20 cellular contexts compared by ENCODE assay signal in the genomic region with DNA sequence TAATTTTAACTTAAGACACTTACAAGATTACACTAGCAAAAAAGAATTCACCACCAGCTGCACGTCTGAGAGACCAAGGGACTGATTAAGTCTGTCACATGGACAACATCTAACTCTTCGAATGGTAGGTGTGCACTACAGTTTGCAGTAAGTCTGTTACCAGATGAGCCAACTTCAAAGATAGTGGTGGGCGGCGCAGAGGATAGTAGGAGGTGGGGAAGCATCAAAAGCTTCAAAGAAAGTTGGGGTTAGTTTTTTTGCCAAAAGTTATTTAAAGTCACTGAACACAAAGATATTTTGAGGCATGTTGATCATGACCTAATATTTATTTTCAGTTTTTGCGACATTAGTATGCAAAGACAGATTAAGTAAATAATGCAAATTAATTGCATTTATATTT.
DNase-seq lines count a peak whose midpoint lies in the region; ATAC-seq and TF ChIP-seq lines count a peak whose summit lies in the region.
"Had no signal": no experiment of that assay in that cellular context is flagged by ENCODE, and none has a peak within 500 bp of the region (broad histone marks: within the 10 kb centered on the region; RNA-seq: fewer than 3 reads in every experiment).

No MANE protein-coding gene starts in this region.

- DNase-seq in GM13977 (ENCODE audit: low spot score) = peak; percentile 19
- DNase-seq in NCI-H82 (lab: John Stamatoyannopoulos, UW) = peak; percentile 71
- no peak for DNase-seq in trophoblast cell
- DNase-seq in hypothalamus (lab: John Stamatoyannopoulos, UW) = no peak
- no peak for DNase-seq in CD8-positive, alpha-beta T cell
- DNase-seq: BE2C; CD4-positive, alpha-beta memory T cell; COR-L47; DMS153; DMS79 treated with DMSO at 0.1 percent for 48 hours; GF-D8; GM23248; H7; IMR-90; KG1 had no signal

- ATAC-seq in HG02852 (IDR thresholded peaks at IDR 0.05; ENCODE audit: unreplicated experiment) (peak; percentile 56), HG03196 (IDR thresholded peaks at IDR 0.05; ENCODE audit: unreplicated experiment) (no peak), HG02763 (IDR thresholded peaks at IDR 0.05; ENCODE audit: unreplicated experiment) (no peak)
- ATAC-seq in CD8-positive, alpha-beta T cell = no peak
- ATAC-seq: A549 had no signal

- H3K4me3 Mint-ChIP-seq in CD8-positive, alpha-beta T cell = no peak overlapping the region
- H3K4me3 Mint-ChIP-seq: CD4-positive, alpha-beta memory T cell had no signal

- no peak overlapping the region for H3K18ac ChIP-seq in trophoblast cell (ENCODE audit: low read length)

- no peak overlapping the region for H2BK12ac ChIP-seq in trophoblast cell (ENCODE audit: low read length)

- H2BK5ac ChIP-seq in trophoblast cell (ENCODE audit: low read depth, low read length, poor library complexity) = no peak overlapping the region

- H3K23ac ChIP-seq in trophoblast cell (ENCODE audit: low read length) = no peak overlapping the region

- no peak overlapping the region for H3K27ac ChIP-seq in trophoblast cell (ENCODE audit: low read depth, low read length)
- H3K27ac ChIP-seq in CD8-positive, alpha-beta T cell (ENCODE audit: low read depth, low read length) = no peak overlapping the region
- H3K27ac ChIP-seq: A549, C4-2B, GM23248 had no signal

- no peak overlapping the region for H3K27ac Mint-ChIP-seq in CD8-positive, alpha-beta T cell
- H3K27ac Mint-ChIP-seq: CD4-positive, alpha-beta memory T cell had no signal

- no peak for TF ChIP-seq CTCF in GM13977 (IDR thresholded peaks at IDR 0.05; ENCODE audit: extremely low read depth, insufficient read depth, missing control alignments)
- TF ChIP-seq CTCF in CD8-positive, alpha-beta T cell (IDR thresholded peaks at IDR 0.05) = no peak

- no peak overlapping the region for H4K12ac ChIP-seq in trophoblast cell (ENCODE audit: low read depth, low read length)

- H3K4me3 ChIP-seq in trophoblast cell (ENCODE audit: low read depth, low read length) = no peak overlapping the region
- H3K4me3 ChIP-seq in CD8-positive, alpha-beta T cell (ENCODE audit: low read depth, low read length) = no peak overlapping the region
- H3K4me3 ChIP-seq: A549, GM23248 had no signal

- H2AK5ac ChIP-seq in trophoblast cell (ENCODE audit: low read length) = no peak overlapping the region

- H3K4ac ChIP-seq in trophoblast cell (ENCODE audit: low read depth, low read length) = no peak overlapping the region

- H3K36me3 Mint-ChIP-seq in CD8-positive, alpha-beta T cell = no peaks in the 10 kb centered on the region
- H3K36me3 Mint-ChIP-seq: CD4-positive, alpha-beta memory T cell had no signal

- POLR2A ChIA-PET in CD8-positive, alpha-beta T cell (lab: Charles Lee) = no interaction called here

- H3K27me3 Mint-ChIP-seq in CD8-positive, alpha-beta T cell (ENCODE audit: low read depth) = no peaks in the 10 kb centered on the region
- H3K27me3 Mint-ChIP-seq: CD4-positive, alpha-beta memory T cell had no signal

- H3K9me3 Mint-ChIP-seq in CD8-positive, alpha-beta T cell = peaks cover 2% of the 10 kb centered on the region

- peak overlapping the region; percentile 64 for H3K9ac ChIP-seq in trophoblast cell (ENCODE audit: low read length)
- H3K9ac ChIP-seq: GM23248 had no signal

- no peaks in the 10 kb centered on the region for H3K79me1 ChIP-seq in trophoblast cell (ENCODE audit: low read length)

- no peak overlapping the region for H2AFZ ChIP-seq in trophoblast cell (ENCODE audit: insufficient read depth, low read length, poor library complexity)
- H2AFZ ChIP-seq: GM23248 had no signal

- no peaks in the 10 kb centered on the region for H3K9me3 ChIP-seq in trophoblast cell (ENCODE audit: insufficient read depth, low read depth, low read length)
- H3K9me3 ChIP-seq in CD8-positive, alpha-beta T cell (ENCODE audit: low read length) = no peaks in the 10 kb centered on the region
- H3K9me3 ChIP-seq: A549, BE2C had no signal

- H3K79me2 ChIP-seq in trophoblast cell (ENCODE audit: control insufficient read depth, insufficient read depth, low read length, poor library complexity) = no peaks in the 10 kb centered on the region

- no peaks in the 10 kb centered on the region for H3K4me1 Mint-ChIP-seq in CD8-positive, alpha-beta T cell (ENCODE audit: low read depth)
- H3K4me1 Mint-ChIP-seq: CD4-positive, alpha-beta memory T cell had no signal

- H3K4me1 ChIP-seq in trophoblast cell (ENCODE audit: control insufficient read depth in 1 of 2, insufficient read depth in 2 of 2, low read length in 2 of 2) = no peaks in the 10 kb centered on the region
- H3K4me1 ChIP-seq in CD8-positive, alpha-beta T cell (ENCODE audit: insufficient read depth, low read length) = no peaks in the 10 kb centered on the region
- H3K4me1 ChIP-seq: A549, BE2C had no signal

- H3K4me2 ChIP-seq in trophoblast cell (ENCODE audit: low read length) = no peak overlapping the region
- H3K4me2 ChIP-seq: A549 had no signal

- intact Hi-C loops in CD8-positive, alpha-beta T cell (cut with DNase I, micrococcal nuclease) = no loop called here

- H3K27me3 ChIP-seq in trophoblast cell (ENCODE audit: insufficient read depth, low read length) = peaks cover 2% of the 10 kb centered on the region
- no peaks in the 10 kb centered on the region for H3K27me3 ChIP-seq in CD8-positive, alpha-beta T cell (ENCODE audit: insufficient read depth, low read length)
- H3K27me3 ChIP-seq: BE2C had no signal

- CTCF ChIA-PET in CD8-positive, alpha-beta T cell (lab: Charles Lee) = no interaction called here

- H3K14ac ChIP-seq in trophoblast cell (ENCODE audit: low read length) = no peak overlapping the region

- no peak overlapping the region for H2BK120ac ChIP-seq in trophoblast cell (ENCODE audit: insufficient read depth, low read length, poor library complexity)

- no peak overlapping the region for H4K8ac ChIP-seq in trophoblast cell (ENCODE audit: low read depth, low read length)

- H4K91ac ChIP-seq in trophoblast cell (ENCODE audit: low read depth, low read length) = no peak overlapping the region

- whole genome bisulfite sequencing in trophoblast cell (ENCODE audit: extremely low coverage, insufficient coverage, insufficient read length) = no CpG with 5 or more reads among the region's 5 CpGs

- no peaks in the 10 kb centered on the region for H3K36me3 ChIP-seq in trophoblast cell (ENCODE audit: control insufficient read depth in 1 of 2, insufficient read depth in 2 of 2, low read length in 2 of 2)
- no peaks in the 10 kb centered on the region for H3K36me3 ChIP-seq in CD8-positive, alpha-beta T cell (ENCODE audit: insufficient read depth, low read length)
- H3K36me3 ChIP-seq: BE2C had no signal

- in situ Hi-C loops in GM13977 (cut with MboI; ENCODE audit: low pct_unique_long_range_greater_than_20kb, low sequenced_read_pairs, unreplicated experiment) = no loop called here

Comparison
In these comparisons a context has a peak if more than half of its experiments do, and no peak if none do; other contexts are left out.
1. DNase-seq: peak in GM13977 (single experiment) and NCI-H82 (single experiment); none in trophoblast cell (0 of 2), hypothalamus (0 of 51) and CD8-positive, alpha-beta T cell (0 of 7).